39 cellular contexts compared by ENCODE assay signal in genomic region chr3:126170073-126170916, GRCh38. TPM values are rescaled to one million over a fixed set of nuclear protein-coding genes. Genes with fewer than 3 reads are reported as not detected.
DNase-seq lines count a peak whose midpoint lies in the region; FAIRE-seq and TF ChIP-seq lines count a peak whose summit lies in the region.
"Had no signal": no experiment of that assay in that cellular context is flagged by ENCODE, and none has a peak within 500 bp of the region (broad histone marks: within the 10 kb centered on the region; RNA-seq: fewer than 3 reads in every experiment).

No MANE protein-coding gene starts in this region.

- no CpG with 5 or more reads among the region's 9 CpGs for WGBS in H9 (ENCODE audit: extremely low coverage, insufficient read length, low lambda C conversion rate)

- H3F3A ChIP-seq in neural progenitor cell (ENCODE audit: low read depth): no peaks in the 10 kb centered on the region

- H2BK120ac ChIP-seq in H9 (ENCODE audit: low read depth, low read length, poor library complexity, severe bottlenecking): no peak overlapping the region

- H3K56ac ChIP-seq in H9 (ENCODE audit: insufficient read length, low read depth, low read length): no peak overlapping the region

- H3K4me1 ChIP-seq in H9 (ENCODE audit: insufficient read depth, low read length): no peaks in the 10 kb centered on the region; the same call in 1 of the 2 replicates
- H3K4me1 ChIP-seq in keratinocyte (ENCODE audit: control insufficient read depth, extremely low read depth, insufficient read depth, low read length): peaks cover 11% of the 10 kb centered on the region
- peaks cover 10% of the 10 kb centered on the region for H3K4me1 ChIP-seq in neural progenitor cell
- H3K4me1 ChIP-seq: A549, Peyer's patch, spleen, vagina had no signal

- no peak overlapping the region for H4K5ac ChIP-seq in H9 (ENCODE audit: insufficient read length, low read depth, low read length)

- no peak overlapping the region for H2BK5ac ChIP-seq in H9 (ENCODE audit: insufficient read length, low read length)

- H3K4me2 ChIP-seq in H9 (ENCODE audit: insufficient read depth, insufficient read length, low read length) (no peak overlapping the region), keratinocyte (ENCODE audit: control insufficient read depth, extremely low read depth, insufficient read depth, low read depth, low read length) (peak overlapping the region; percentile 27), neural progenitor cell (no peak overlapping the region)
- H3K4me2 ChIP-seq: A549 had no signal

- no peak overlapping the region for H3T11ph ChIP-seq in H9 (ENCODE audit: low read length)

- no peak overlapping the region for H3K9ac ChIP-seq in H9 (ENCODE audit: extremely low read depth, insufficient read length, low read length)
- no peak overlapping the region for H3K9ac ChIP-seq in keratinocyte (ENCODE audit: control insufficient read depth, extremely low read depth, insufficient read depth, low read length)
- no peak overlapping the region for H3K9ac ChIP-seq in neural progenitor cell
- H3K9ac ChIP-seq: GM23248 had no signal

- H2BK12ac ChIP-seq in H9 (ENCODE audit: insufficient read length, low read depth, low read length): no peak overlapping the region

- no peak overlapping the region for H3K23ac ChIP-seq in H9 (ENCODE audit: insufficient read length, low read depth, low read length)

- no peaks in the 10 kb centered on the region for H3K36me3 ChIP-seq in keratinocyte (ENCODE audit: control insufficient read depth in 2 of 2, extremely low read depth in 1 of 2, insufficient read depth in 2 of 2, low read length in 2 of 2)
- no peaks in the 10 kb centered on the region for H3K36me3 ChIP-seq in neural progenitor cell
- H3K36me3 ChIP-seq: Peyer's patch, spleen, thoracic aorta, vagina had no signal

- H3K4me1 Mint-ChIP-seq in H9 (peaks cover 16 to 17% of the 10 kb centered on the region in 2 experiments), brain (peaks cover 23% of the 10 kb centered on the region), neural progenitor cell (peaks cover 3% of the 10 kb centered on the region)

- H3K27me3 Mint-ChIP-seq in H9 (ENCODE audit: low read depth): peaks cover 4% of the 10 kb centered on the region
- H3K27me3 Mint-ChIP-seq in brain: peaks cover 6% of the 10 kb centered on the region
- H3K27me3 Mint-ChIP-seq in neural progenitor cell (ENCODE audit: insufficient read depth, low read depth): peaks cover 2% of the 10 kb centered on the region

- H3K27ac Mint-ChIP-seq in H9 (peak overlapping the region; percentile 22 to 82 (median 49); a peak in 3 of 7 replicates), brain (peak overlapping the region in 4 of 5 experiments; percentile 36 to 92 (median 83)), neural progenitor cell (no peak overlapping the region)
- H3K27ac Mint-ChIP-seq: activated naive CD8-positive, alpha-beta T cell; CD4-positive, CD25-positive, alpha-beta regulatory T cell; stimulated activated naive CD8-positive, alpha-beta T cell treated with anti-CD3 and anti-CD28 coated beads, Interleukin-15, Interleukin-2, amounts not matched to agents 100 ng/mL and 50 ng/mL, for 24 hours had no signal

- H3K27me3 ChIP-seq in H9 (ENCODE audit: insufficient read depth, low read length): no peaks in the 10 kb centered on the region
- H3K27me3 ChIP-seq in keratinocyte (ENCODE audit: control insufficient read depth, extremely low read depth, insufficient read depth, low read length): no peaks in the 10 kb centered on the region
- no peaks in the 10 kb centered on the region for H3K27me3 ChIP-seq in neural progenitor cell
- H3K27me3 ChIP-seq: Peyer's patch, vagina had no signal

- H3K23me2 ChIP-seq in H9 (ENCODE audit: insufficient read length, low read depth, low read length, poor library complexity, severe bottlenecking): no peaks in the 10 kb centered on the region

- H2AK5ac ChIP-seq in H9 (ENCODE audit: insufficient read length, low read length): no peak overlapping the region

- H2BK20ac ChIP-seq in H9 (ENCODE audit: low read depth, low read length, poor library complexity, severe bottlenecking): no peak overlapping the region

- no peak overlapping the region for H3K14ac ChIP-seq in H9 (ENCODE audit: insufficient read depth, low read length)

- H3K4me3 ChIP-seq in keratinocyte (ENCODE audit: control insufficient read depth in 2 of 3, extremely low read depth in 1 of 3, insufficient read depth in 2 of 3, low read depth in 1 of 3, low read length in 3 of 3): no peak overlapping the region
- no peak overlapping the region for H3K4me3 ChIP-seq in neural progenitor cell
- H3K4me3 ChIP-seq: A549, GM23248, Peyer's patch, spleen, thoracic aorta, vagina had no signal

- H3K27ac ChIP-seq in H9 (ENCODE audit: insufficient read length, low read depth, low read length) (no peak overlapping the region), keratinocyte (ENCODE audit: control insufficient read depth, insufficient read depth, low read length) (no peak overlapping the region), neural progenitor cell (no peak overlapping the region)
- H3K27ac ChIP-seq: A549, GM23248, HL-60, Peyer's patch, spleen, thoracic aorta, vagina had no signal

- dilution Hi-C loops in keratinocyte (cut with MboI; ENCODE audit: extremely low pct_ligation_motif_present, low sequenced_read_pairs): no loop called here

- H3K9me1 ChIP-seq in keratinocyte (ENCODE audit: control insufficient read depth, extremely low read depth, insufficient read depth, low read length): no peaks in the 10 kb centered on the region

- no peak for FAIRE-seq in keratinocyte (lab: Jason Lieb, UNC)
- FAIRE-seq: A549 had no signal

- no peak overlapping the region for H3K4ac ChIP-seq in H9 (ENCODE audit: low read depth, low read length)

- H3K9me3 ChIP-seq in H9 (ENCODE audit: control insufficient read depth, low read depth, low read length): no peaks in the 10 kb centered on the region
- no peaks in the 10 kb centered on the region for H3K9me3 ChIP-seq in keratinocyte (ENCODE audit: control insufficient read depth, low read depth, low read length)
- no peaks in the 10 kb centered on the region for H3K9me3 ChIP-seq in neural progenitor cell (ENCODE audit: low read depth)
- H3K9me3 ChIP-seq: A549, Peyer's patch, spleen, thoracic aorta, vagina had no signal

- H2AFZ ChIP-seq in H9 (ENCODE audit: low read length) (peak overlapping the region; percentile 96), keratinocyte (ENCODE audit: control insufficient read depth, low read length) (peak overlapping the region; percentile 68), neural progenitor cell (replicated peaks) (peak overlapping the region; percentile 73)
- H2AFZ ChIP-seq: GM23248 had no signal

- no peak overlapping the region for H3K4me3 Mint-ChIP-seq in H9
- H3K4me3 Mint-ChIP-seq in brain: peak overlapping the region in 4 of 5 experiments; percentile 7 to 36 (median 19)
- H3K4me3 Mint-ChIP-seq in neural progenitor cell: no peak overlapping the region
- H3K4me3 Mint-ChIP-seq: activated naive CD8-positive, alpha-beta T cell; stimulated activated naive CD8-positive, alpha-beta T cell treated with anti-CD3 and anti-CD28 coated beads, Interleukin-15, Interleukin-2, amounts not matched to agents 100 ng/mL and 50 ng/mL, for 24 hours had no signal

- H4K20me1 ChIP-seq in H9 (ENCODE audit: control insufficient read depth, insufficient read depth, insufficient read length) (no peaks in the 10 kb centered on the region), keratinocyte (ENCODE audit: control insufficient read depth, extremely low read depth, insufficient read depth, low read length) (no peaks in the 10 kb centered on the region), neural progenitor cell (ENCODE audit: low read depth) (no peaks in the 10 kb centered on the region)

- H4K8ac ChIP-seq in H9 (replicated peaks; ENCODE audit: insufficient read length, low read depth, low read length): no peak overlapping the region

- no peak for DNase-seq in H9
- no peak for DNase-seq in keratinocyte (ENCODE audit: low read depth, low spot score)
- no peak for DNase-seq in neural progenitor cell (ENCODE audit: low spot score)
- no peak for DNase-seq in NCI-H1694 (lab: John Stamatoyannopoulos, UW)
- no peak for DNase-seq in NCI-H1105 (lab: John Stamatoyannopoulos, UW)
- no peak for DNase-seq in GF-D8 (lab: John Stamatoyannopoulos, UW)
- no peak for DNase-seq in NCI-H2196 treated with DMSO at 0.1 percent for 48 hours (lab: John Stamatoyannopoulos, UW; ENCODE audit: unreplicated experiment)
- DNase-seq: activated CD4-positive, alpha-beta T cell treated with anti-CD3 and anti-CD28 coated beads for 48 hours; activated effector memory CD4-positive, alpha-beta T cell treated with Interleukin-2 at 50 U/mL for 16 hours; AML-193; anterior cingulate cortex; Calu3; CD4-positive, CD25-positive, alpha-beta regulatory T cell; central memory CD4-positive, alpha-beta T cell; cortex of kidney; DMS79 treated with DMSO at 0.1 percent for 48 hours; effector memory CD4-positive, alpha-beta T cell; foreskin fibroblast; GM23248; Kasumi-1; MV-4-11; NCI-H146; NCI-H446 treated with DMSO at 0.1 percent for 48 hours; NCI-H774; Peyer's patch; right cardiac atrium; SHP77 treated with DMSO at 0.1 percent for 48 hours; spleen; stimulated activated CD4-positive, alpha-beta T cell treated with anti-CD3 and anti-CD28 coated beads, Interleukin-2, amount 100 ng/mL, for 24 hours; stimulated activated CD8-positive, alpha-beta memory T cell treated with anti-CD3 and anti-CD28 coated beads, Interleukin-4, amount 100 ng/mL, for 48 hours; T-helper 9 cell had no signal

- H4K91ac ChIP-seq in H9 (ENCODE audit: insufficient read length, low read depth, low read length): no peak overlapping the region

- H3K9me3 Mint-ChIP-seq in H9 (no peaks in the 10 kb centered on the region; a peak in 1 of 5 replicates), brain (peaks cover 2 to 10% (median 6%) of the 10 kb centered on the region in 5 experiments), neural progenitor cell (peaks cover 4% of the 10 kb centered on the region)
- H3K9me3 Mint-ChIP-seq: stimulated activated naive CD8-positive, alpha-beta T cell treated with anti-CD3 and anti-CD28 coated beads, Interleukin-15, Interleukin-2, amounts not matched to agents 100 ng/mL and 50 ng/mL, for 24 hours had no signal

- H3K79me2 ChIP-seq in H9 (ENCODE audit: insufficient read depth, low read length) (no peaks in the 10 kb centered on the region), keratinocyte (ENCODE audit: control insufficient read depth, insufficient read depth, low read length) (no peaks in the 10 kb centered on the region), neural progenitor cell (ENCODE audit: low read depth) (no peaks in the 10 kb centered on the region)

- H3K18ac ChIP-seq in H9 (ENCODE audit: insufficient read length, low read depth, low read length): no peak overlapping the region

- H2BK15ac ChIP-seq in H9 (ENCODE audit: low read depth, low read length): no peak overlapping the region

- H3K79me1 ChIP-seq in H9 (ENCODE audit: insufficient read depth, low read depth, low read length, poor library complexity, severe bottlenecking): no peaks in the 10 kb centered on the region

- H3K36me3 Mint-ChIP-seq in H9 (ENCODE audit: insufficient read depth in 1 of 3, low read depth in 3 of 3) (no peaks in the 10 kb centered on the region), brain (no peaks in the 10 kb centered on the region), neural progenitor cell (no peaks in the 10 kb centered on the region)
- H3K36me3 Mint-ChIP-seq: activated naive CD8-positive, alpha-beta T cell; CD4-positive, CD25-positive, alpha-beta regulatory T cell had no signal

- TF ChIP-seq CTCF in H9 (conservative IDR thresholded peaks at IDR 0.05): no peak
- TF ChIP-seq CTCF in brain (conservative IDR thresholded peaks at IDR 0.05): no peak
- no peak for TF ChIP-seq CTCF in keratinocyte (optimal IDR thresholded peaks at IDR 0.05 in 1 of 3, IDR thresholded peaks at IDR 0.05 in 1 of 3, conservative IDR thresholded peaks at IDR 0.05 in 1 of 3; ENCODE audit: extremely low read depth in 1 of 3, insufficient read depth in 2 of 3, low read length in 3 of 3)
- no peak for TF ChIP-seq CTCF in neural progenitor cell (IDR thresholded peaks at IDR 0.05)

RNA-seq across cellular contexts. Expression of gene ALDH1L1, which starts 10.1 kb away (rescaled TPM):
- total RNA-seq in H9 (2021) (0.68 and 0.90 TPM in 2 replicates), neural progenitor cell (ENCODE audit: low replicate concordance) (0.31 and 0.60 TPM in 2 replicates)
- polyA plus RNA-seq in brain (ENCODE audit: insufficient read depth, low read depth, low replicate concordance) (25.0 TPM), keratinocyte (0.09 to 0.35 TPM (median 0.17 TPM) in 3 replicates)
- not detected for polyA plus RNA-seq in keratinocyte (2011; ENCODE audit: low read depth)
- 0.15 and 0.19 TPM in 2 replicates for polyA plus RNA-seq in keratinocyte (2011; cell fraction: cytosol; rRNA removed)
- polyA plus RNA-seq in keratinocyte (2011; cell fraction: nucleus; rRNA removed): 0.20 and 0.25 TPM in 2 replicates
- polyA plus RNA-seq in keratinocyte (2012; ENCODE audit: low replicate concordance): 0.23 and 0.30 TPM in 2 replicates
- polyA minus RNA-seq in keratinocyte: 0.23 to 0.77 TPM (median 0.30 TPM) in 3 replicates
- not detected for polyA minus RNA-seq in keratinocyte (2011; cell fraction: cytosol; rRNA and poly(A)+ RNA removed)
- polyA minus RNA-seq in keratinocyte (2011; cell fraction: nucleus; rRNA and poly(A)+ RNA removed): not detected in 2 replicates
- total RNA-seq: activated CD8-positive, alpha-beta memory T cell treated with anti-CD3 and anti-CD28 coated beads for 36 hours; CD4-positive, CD25-positive, alpha-beta regulatory T cell; GM23248 had no signal
- polyA plus RNA-seq: GM23248 had no signal

Comparison
In these comparisons a context has a peak if more than half of its experiments do, and no peak if none do; other contexts are left out.
1. H3K4me3 Mint-ChIP-seq: peak in brain (4 of 5); none in H9 (0 of 2) and neural progenitor cell (single experiment).
2. Peak in every context shown above with its lines, with median percentiles within 50 percentile points of each other: H2AFZ ChIP-seq.